In genomic region chr22:38036392-38037062, GRCh38 we compare ENCODE assay signal across 19 cellular contexts. TPM values are rescaled to one million over a fixed set of nuclear protein-coding genes. Genes with fewer than 3 reads are reported as not detected.
"Had no signal": no experiment of that assay in that cellular context is flagged by ENCODE, and none has a peak within 500 bp of the region (broad histone marks: within the 10 kb centered on the region; RNA-seq: fewer than 3 reads in every experiment).

No MANE protein-coding gene starts in this region.

- H3K9me3 Mint-ChIP-seq: activated naive CD4-positive, alpha-beta T cell treated with anti-CD3 and anti-CD28 coated beads, Interleukin-2, amount 50 U/mL, for 72 hours; activated T-cell treated with anti-CD3 and anti-CD28 coated beads, Interleukin-2, amount 50 U/mL, for 24 hours; effector memory CD8-positive, alpha-beta T cell; immature natural killer cell; naive thymus-derived CD8-positive, alpha-beta T cell; stimulated activated effector memory CD8-positive, alpha-beta T cell treated with anti-CD3 and anti-CD28 coated beads, Interleukin-12 subunit alpha, Interleukin-12 subunit beta, amount 100 ng/mL, for 72 hours; T-helper 2 cell treated with Interferon-gamma antibody and Interleukin-4, amounts not matched to agents 5 μg/mL and 100 μg/mL, for 36 hours had no signal

- H3K4me3 ChIP-seq: mucosa of descending colon, pancreas, SJSA1 had no signal

- H3K27ac Mint-ChIP-seq: activated T-cell treated with anti-CD3 and anti-CD28 coated beads, Interleukin-2, amount 50 U/mL, for 24 hours; effector memory CD8-positive, alpha-beta T cell; naive thymus-derived CD8-positive, alpha-beta T cell; stimulated activated effector memory CD8-positive, alpha-beta T cell treated with anti-CD3 and anti-CD28 coated beads, Interleukin-12 subunit alpha, Interleukin-12 subunit beta, amount 100 ng/mL, for 72 hours; T-helper 2 cell treated with Interferon-gamma antibody and Interleukin-4, amounts not matched to agents 5 μg/mL and 100 μg/mL, for 36 hours had no signal

- H3K27ac ChIP-seq: pancreas, SJSA1 had no signal

- H3K4me1 ChIP-seq: pancreas had no signal

- DNase-seq: activated CD4-positive, alpha-beta T cell treated with anti-CD3 and anti-CD28 coated beads, Interleukin-2, amount 50 U/mL, for 4 hours; activated effector memory CD4-positive, alpha-beta T cell treated with Interleukin-2 at 50 U/mL for 16 hours; activated T-cell treated with anti-CD3 and anti-CD28 coated beads, Interleukin-2, amount 50 U/mL, for 24 hours; amniotic stem cell; effector memory CD8-positive, alpha-beta T cell; immature natural killer cell; left cardiac atrium; mucosa of descending colon; naive thymus-derived CD8-positive, alpha-beta T cell; pancreas; small intestine; SW 1271 had no signal

- ATAC-seq: activated CD4-positive, CD25-positive, alpha-beta regulatory T cell treated with anti-CD3 and anti-CD28 coated beads, Interleukin-2, amount 50 U/mL, for 24 hours; activated naive CD4-positive, alpha-beta T cell treated with anti-CD3 and anti-CD28 coated beads, Interleukin-2, amount 50 U/mL, for 72 hours; effector memory CD8-positive, alpha-beta T cell; left cardiac atrium; mucosa of descending colon; naive thymus-derived CD8-positive, alpha-beta T cell; pancreas; stimulated activated effector memory CD8-positive, alpha-beta T cell treated with anti-CD3 and anti-CD28 coated beads, Interleukin-12 subunit alpha, Interleukin-12 subunit beta, amount 100 ng/mL, for 72 hours had no signal

- H3K4me3 Mint-ChIP-seq: activated T-cell treated with anti-CD3 and anti-CD28 coated beads, Interleukin-2, amount 50 U/mL, for 24 hours; effector memory CD8-positive, alpha-beta T cell; immature natural killer cell; naive thymus-derived CD8-positive, alpha-beta T cell; stimulated activated effector memory CD8-positive, alpha-beta T cell treated with anti-CD3 and anti-CD28 coated beads, Interleukin-12 subunit alpha, Interleukin-12 subunit beta, amount 100 ng/mL, for 72 hours; T-helper 2 cell treated with Interferon-gamma antibody and Interleukin-4, amounts not matched to agents 5 μg/mL and 100 μg/mL, for 36 hours had no signal

- H3K36me3 ChIP-seq: pancreas, SJSA1 had no signal

- H3K27me3 Mint-ChIP-seq: activated T-cell treated with anti-CD3 and anti-CD28 coated beads, Interleukin-2, amount 50 U/mL, for 24 hours; effector memory CD8-positive, alpha-beta T cell; naive thymus-derived CD8-positive, alpha-beta T cell had no signal

- H3K9me3 ChIP-seq: mucosa of descending colon, pancreas, SJSA1 had no signal

- H3K27me3 ChIP-seq: pancreas, SJSA1 had no signal

- H3K36me3 Mint-ChIP-seq: activated naive CD4-positive, alpha-beta T cell treated with anti-CD3 and anti-CD28 coated beads, Interleukin-2, amount 50 U/mL, for 72 hours; immature natural killer cell; naive thymus-derived CD8-positive, alpha-beta T cell had no signal

RNA-seq across cellular contexts. Expression of gene SLC16A8, which starts 47.5 kb away (rescaled TPM):
- total RNA-seq: mucosa of descending colon; naive thymus-derived CD8-positive, alpha-beta T cell; SJSA1 had no signal

RNA-seq across cellular contexts. Expression of gene SOX10, which starts 52.2 kb away (rescaled TPM):
- total RNA-seq: activated naive CD4-positive, alpha-beta T cell treated with anti-CD3 and anti-CD28 coated beads, Interleukin-2, amount 50 U/mL, for 72 hours; epithelial cell of proximal tubule; lung microvascular endothelial cell; naive thymus-derived CD8-positive, alpha-beta T cell; SJSA1 had no signal
